8 cellular contexts compared by ENCODE assay signal in genomic region chr17:68057531-68057952, GRCh38.
DNase-seq lines count a peak whose midpoint lies in the region; ATAC-seq and TF ChIP-seq lines count a peak whose summit lies in the region.

No MANE protein-coding gene starts in this region.

- DNase-seq in T follicular helper cell (ENCODE audit: low read depth) (peak; percentile 24), cardiac fibroblast (ENCODE audit: low read depth in 2 of 2) (peak; percentile 67 to 76), hippocampal formation (lab: John Stamatoyannopoulos, UW) (no peak)
- DNase-seq in NK-92 treated with Interleukin-12 subunit alpha and Interleukin-12 subunit beta, amount 100 ng/mL, for 24 hours (lab: John Stamatoyannopoulos, UW), result no peak

- no peaks in the 10 kb centered on the region for H3K27me3 ChIP-seq in parathyroid adenoma (ENCODE audit: control insufficient read depth, insufficient read depth, low read length)

- no peak overlapping the region for H2AFZ ChIP-seq in parathyroid adenoma

- TF ChIP-seq CTCF in 22Rv1 (IDR thresholded peaks at IDR 0.05) (peak; percentile 52), GM12875 (IDR thresholded peaks at IDR 0.05; ENCODE audit: borderline replicate concordance, insufficient read depth, low read depth, low read length) (peak; percentile 40; the same call in 1 of the 2 replicates), cardiac fibroblast (IDR thresholded peaks at IDR 0.05; ENCODE audit: low read depth, low read length) (peak; percentile 59), parathyroid adenoma (IDR thresholded peaks at IDR 0.05) (peak; percentile 18)

- H3K9ac ChIP-seq in parathyroid adenoma, result no peak overlapping the region

- no peaks in the 10 kb centered on the region for H3K79me2 ChIP-seq in parathyroid adenoma

- no peaks in the 10 kb centered on the region for H3K9me3 ChIP-seq in parathyroid adenoma (ENCODE audit: control insufficient read depth, low read length)

- H3K27ac ChIP-seq in 22Rv1 (no peak overlapping the region), parathyroid adenoma (no peak overlapping the region)

- no peaks in the 10 kb centered on the region for H3K36me3 ChIP-seq in parathyroid adenoma (ENCODE audit: control insufficient read depth, insufficient read depth, low read length)

- no peak overlapping the region for H3K4me3 ChIP-seq in GM12875 (ENCODE audit: low read depth, low read length)
- H3K4me3 ChIP-seq in cardiac fibroblast (replicated peaks in 1 of 2; ENCODE audit: low read depth in 2 of 2, low read length in 2 of 2), result no peak overlapping the region
- no peak overlapping the region for H3K4me3 ChIP-seq in parathyroid adenoma (ENCODE audit: low read depth, low read length)

- no peaks in the 10 kb centered on the region for H3K4me1 ChIP-seq in parathyroid adenoma

- no peak for ATAC-seq in GM21576 (IDR thresholded peaks at IDR 0.05; ENCODE audit: unreplicated experiment)

- H3K4me2 ChIP-seq in parathyroid adenoma (ENCODE audit: low read length), result no peak overlapping the region

Comparison
In these comparisons a context has a peak if more than half of its experiments do, and no peak if none do; other contexts are left out.
1. DNase-seq: peak in T follicular helper cell (single experiment) and cardiac fibroblast (2 of 2); none in NK-92 treated with Interleukin-12 subunit alpha and Interleukin-12 subunit beta, amount 100 ng/mL, for 24 hours (single experiment) and hippocampal formation (0 of 2).
2. Peak in every context shown above with its lines, with median percentiles within 50 percentile points of each other: CTCF ChIP-seq.